ENCODE assay signal across 8 cellular contexts in the genomic region with DNA sequence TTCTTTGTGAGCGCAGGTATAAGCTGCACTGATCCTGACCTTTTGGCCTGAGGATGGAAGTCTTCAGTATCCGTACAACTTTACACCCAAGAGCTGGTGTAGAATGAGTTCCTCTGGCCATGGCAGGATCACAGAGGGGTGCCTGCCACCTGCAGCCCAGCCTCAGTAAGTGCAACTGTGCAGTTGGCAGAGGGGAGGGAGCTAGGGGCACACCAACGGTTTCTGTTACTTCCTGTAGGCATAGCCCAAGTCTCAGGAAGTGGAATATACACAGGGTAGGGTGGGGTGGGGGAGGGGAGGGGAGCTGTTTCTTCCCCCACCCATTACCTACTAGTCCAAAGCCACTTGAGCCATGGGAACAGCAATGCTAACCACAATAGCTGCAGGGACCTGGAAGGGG.
DNase-seq lines count a peak whose midpoint lies in the region; ATAC-seq and TF ChIP-seq lines count a peak whose summit lies in the region.

No MANE protein-coding gene starts in this region.

- no peaks in the 10 kb centered on the region for H3K9me3 ChIP-seq in GM23248 (ENCODE audit: low read depth)
- H3K9me3 ChIP-seq in left ventricle myocardium inferior (replicated peaks): no peaks in the 10 kb centered on the region

- H3K36me3 ChIP-seq in GM23248 (ENCODE audit: low read depth): no peaks in the 10 kb centered on the region
- H3K36me3 ChIP-seq in left ventricle myocardium inferior: no peaks in the 10 kb centered on the region

- H2AFZ ChIP-seq in GM23248: no peak overlapping the region

- TF ChIP-seq CTCF in left ventricle myocardium inferior (IDR thresholded peaks at IDR 0.05; ENCODE audit: borderline replicate concordance): peak; percentile 65

- in situ Hi-C loops in GM23248 (cut with MboI): no loop called here

- H3K27ac ChIP-seq in GM23248 (no peak overlapping the region), left ventricle myocardium inferior (replicated peaks) (no peak overlapping the region)

- H3F3A ChIP-seq in GM23248 (ENCODE audit: insufficient read depth): no peaks in the 10 kb centered on the region

- H3K4me1 ChIP-seq in GM23248 (ENCODE audit: insufficient read depth): no peaks in the 10 kb centered on the region
- H3K4me1 ChIP-seq in left ventricle myocardium inferior: no peaks in the 10 kb centered on the region

- no peak overlapping the region for H3K9ac ChIP-seq in GM23248

- no peaks in the 10 kb centered on the region for H3K79me2 ChIP-seq in GM23248 (ENCODE audit: insufficient read depth)

- no peaks in the 10 kb centered on the region for H3K9me2 ChIP-seq in GM23248 (ENCODE audit: insufficient read depth)

- no peaks in the 10 kb centered on the region for H3K27me3 ChIP-seq in GM23248 (replicated peaks; ENCODE audit: insufficient read depth)
- no peaks in the 10 kb centered on the region for H3K27me3 ChIP-seq in left ventricle myocardium inferior (ENCODE audit: low read depth)

- H3K4me2 ChIP-seq in GM23248 (ENCODE audit: unreplicated experiment): no peak overlapping the region

- H3K4me3 ChIP-seq in GM23248 (no peak overlapping the region), left ventricle myocardium inferior (no peak overlapping the region)

- ATAC-seq in GM21737 (IDR thresholded peaks at IDR 0.05; ENCODE audit: unreplicated experiment): no peak

- intact Hi-C loops in left ventricle myocardium inferior (cut with micrococcal nuclease): no loop called here

- 29 to 37% methylated on average over 3 of the region's 3 CpGs for WGBS in GM23248 (ENCODE audit: low coverage in 1 of 2, low lambda C conversion rate in 2 of 2, missing lambda C conversion rate in 2 of 2), 2 experiments

- H4K20me1 ChIP-seq in GM23248 (ENCODE audit: insufficient read depth): no peaks in the 10 kb centered on the region

- DNase-seq in COLO829 (ENCODE audit: low spot score) (peak; percentile 34), GM23248 (peak; percentile 52), NCI-H774 (lab: John Stamatoyannopoulos, UW) (peak; percentile 9), left ventricle myocardium inferior (peak; percentile 23), retina (no peak)
- DNase-seq in activated gamma-delta T cell treated with anti-CD3 and anti-CD28 coated beads, Interleukin-2, amount 50 U/mL, for 16 hours (ENCODE audit: low read depth): peak; percentile 1
- DNase-seq in stimulated activated CD4-positive, alpha-beta T cell treated with anti-CD3 and anti-CD28 coated beads, Interleukin-12 subunit alpha, Interleukin-12 subunit beta, amount 100 ng/mL, for 48 hours (ENCODE audit: low read depth in 2 of 3, low spot score in 1 of 3): peak; percentile 1 to 36 (median 6)
